1 cellular context compared by ENCODE assay signal in the genomic region with DNA sequence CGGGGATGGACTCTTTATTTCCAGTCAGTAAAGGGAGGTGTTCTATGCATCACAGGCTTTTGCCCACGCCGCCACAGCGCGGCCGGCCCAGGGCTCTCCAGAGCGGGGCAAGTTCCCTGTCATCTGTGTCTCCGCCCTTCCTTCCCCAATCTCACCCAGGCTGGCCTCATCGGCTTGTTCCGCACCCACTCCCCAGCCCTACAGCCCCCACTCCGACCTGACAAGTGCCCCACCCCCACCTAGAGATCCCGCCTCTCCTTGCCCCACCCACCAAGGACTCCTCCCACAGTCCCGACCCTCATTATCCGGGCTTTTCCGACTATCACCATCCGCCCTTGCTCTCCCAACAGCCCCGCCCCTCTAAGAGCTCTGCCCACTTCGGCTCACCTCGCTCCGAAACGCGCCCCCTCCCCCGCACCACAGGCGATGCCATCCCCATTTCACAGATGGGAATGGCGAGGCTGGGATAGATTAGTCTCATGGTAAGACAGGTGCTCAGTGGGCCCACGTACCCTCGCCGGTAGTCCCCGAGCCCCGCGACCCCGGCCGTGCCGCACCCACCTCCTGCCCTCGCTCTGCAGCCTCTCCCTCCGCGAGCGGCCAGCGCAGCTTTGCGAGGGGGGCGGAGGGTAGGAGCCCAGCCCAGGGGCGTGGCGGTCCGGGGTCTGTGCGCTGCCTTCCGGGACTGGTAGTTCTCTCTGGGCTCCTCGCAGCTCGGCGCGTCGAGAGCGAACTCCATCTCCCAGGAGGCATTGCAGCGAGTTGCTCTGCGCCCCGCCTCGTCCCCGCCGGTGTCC.
TF ChIP-seq lines count a peak whose summit lies in the region.

Gene KCTD21 (minus strand): TSS at position 615 of the 797 bp plus-strand sequence. CDS start 14,072 bp downstream, outside the sequence.

TF ChIP-seq in K562, 482 proteins besides CTCF, POLR2A, EP300 and RAD21 (continued from another document and continues in another):
- TF ChIP-seq, protein P1, sequence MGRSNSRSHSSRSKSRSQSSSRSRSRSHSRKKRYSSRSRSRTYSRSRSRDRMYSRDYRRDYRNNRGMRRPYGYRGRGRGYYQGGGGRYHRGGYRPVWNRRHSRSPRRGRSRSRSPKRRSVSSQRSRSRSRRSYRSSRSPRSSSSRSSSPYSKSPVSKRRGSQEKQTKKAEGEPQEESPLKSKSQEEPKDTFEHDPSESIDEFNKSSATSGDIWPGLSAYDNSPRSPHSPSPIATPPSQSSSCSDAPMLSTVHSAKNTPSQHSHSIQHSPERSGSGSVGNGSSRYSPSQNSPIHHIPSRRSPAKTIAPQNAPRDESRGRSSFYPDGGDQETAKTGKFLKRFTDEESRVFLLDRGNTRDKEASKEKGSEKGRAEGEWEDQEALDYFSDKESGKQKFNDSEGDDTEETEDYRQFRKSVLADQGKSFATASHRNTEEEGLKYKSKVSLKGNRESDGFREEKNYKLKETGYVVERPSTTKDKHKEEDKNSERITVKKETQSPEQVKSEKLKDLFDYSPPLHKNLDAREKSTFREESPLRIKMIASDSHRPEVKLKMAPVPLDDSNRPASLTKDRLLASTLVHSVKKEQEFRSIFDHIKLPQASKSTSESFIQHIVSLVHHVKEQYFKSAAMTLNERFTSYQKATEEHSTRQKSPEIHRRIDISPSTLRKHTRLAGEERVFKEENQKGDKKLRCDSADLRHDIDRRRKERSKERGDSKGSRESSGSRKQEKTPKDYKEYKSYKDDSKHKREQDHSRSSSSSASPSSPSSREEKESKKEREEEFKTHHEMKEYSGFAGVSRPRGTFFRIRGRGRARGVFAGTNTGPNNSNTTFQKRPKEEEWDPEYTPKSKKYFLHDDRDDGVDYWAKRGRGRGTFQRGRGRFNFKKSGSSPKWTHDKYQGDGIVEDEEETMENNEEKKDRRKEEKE (IDR thresholded peaks at IDR 0.05; ENCODE audit: borderline replicate concordance in 1 of 2, control insufficient read depth in 1 of 2, low read depth in 2 of 2, low read length in 1 of 2), result no peak
- TF ChIP-seq, protein P2, sequence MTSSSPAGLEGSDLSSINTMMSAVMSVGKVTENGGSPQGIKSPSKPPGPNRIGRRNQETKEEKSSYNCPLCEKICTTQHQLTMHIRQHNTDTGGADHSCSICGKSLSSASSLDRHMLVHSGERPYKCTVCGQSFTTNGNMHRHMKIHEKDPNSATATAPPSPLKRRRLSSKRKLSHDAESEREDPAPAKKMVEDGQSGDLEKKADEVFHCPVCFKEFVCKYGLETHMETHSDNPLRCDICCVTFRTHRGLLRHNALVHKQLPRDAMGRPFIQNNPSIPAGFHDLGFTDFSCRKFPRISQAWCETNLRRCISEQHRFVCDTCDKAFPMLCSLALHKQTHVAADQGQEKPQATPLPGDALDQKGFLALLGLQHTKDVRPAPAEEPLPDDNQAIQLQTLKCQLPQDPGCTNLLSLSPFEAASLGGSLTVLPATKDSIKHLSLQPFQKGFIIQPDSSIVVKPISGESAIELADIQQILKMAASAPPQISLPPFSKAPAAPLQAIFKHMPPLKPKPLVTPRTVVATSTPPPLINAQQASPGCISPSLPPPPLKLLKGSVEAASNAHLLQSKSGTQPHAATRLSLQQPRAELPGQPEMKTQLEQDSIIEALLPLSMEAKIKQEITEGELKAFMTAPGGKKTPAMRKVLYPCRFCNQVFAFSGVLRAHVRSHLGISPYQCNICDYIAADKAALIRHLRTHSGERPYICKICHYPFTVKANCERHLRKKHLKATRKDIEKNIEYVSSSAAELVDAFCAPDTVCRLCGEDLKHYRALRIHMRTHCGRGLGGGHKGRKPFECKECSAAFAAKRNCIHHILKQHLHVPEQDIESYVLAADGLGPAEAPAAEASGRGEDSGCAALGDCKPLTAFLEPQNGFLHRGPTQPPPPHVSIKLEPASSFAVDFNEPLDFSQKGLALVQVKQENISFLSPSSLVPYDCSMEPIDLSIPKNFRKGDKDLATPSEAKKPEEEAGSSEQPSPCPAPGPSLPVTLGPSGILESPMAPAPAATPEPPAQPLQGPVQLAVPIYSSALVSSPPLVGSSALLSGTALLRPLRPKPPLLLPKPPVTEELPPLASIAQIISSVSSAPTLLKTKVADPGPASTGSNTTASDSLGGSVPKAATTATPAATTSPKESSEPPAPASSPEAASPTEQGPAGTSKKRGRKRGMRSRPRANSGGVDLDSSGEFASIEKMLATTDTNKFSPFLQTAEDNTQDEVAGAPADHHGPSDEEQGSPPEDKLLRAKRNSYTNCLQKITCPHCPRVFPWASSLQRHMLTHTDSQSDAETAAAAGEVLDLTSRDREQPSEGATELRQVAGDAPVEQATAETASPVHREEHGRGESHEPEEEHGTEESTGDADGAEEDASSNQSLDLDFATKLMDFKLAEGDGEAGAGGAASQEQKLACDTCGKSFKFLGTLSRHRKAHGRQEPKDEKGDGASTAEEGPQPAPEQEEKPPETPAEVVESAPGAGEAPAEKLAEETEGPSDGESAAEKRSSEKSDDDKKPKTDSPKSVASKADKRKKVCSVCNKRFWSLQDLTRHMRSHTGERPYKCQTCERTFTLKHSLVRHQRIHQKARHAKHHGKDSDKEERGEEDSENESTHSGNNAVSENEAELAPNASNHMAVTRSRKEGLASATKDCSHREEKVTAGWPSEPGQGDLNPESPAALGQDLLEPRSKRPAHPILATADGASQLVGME (CRISPR knock-in tag; IDR thresholded peaks at IDR 0.05), result no peak
- TF ChIP-seq ZNF174 (CRISPR knock-in tag; IDR thresholded peaks at IDR 0.05), result no peak
- no peak for TF ChIP-seq MEIS2 (IDR thresholded peaks at IDR 0.05; ENCODE audit: partially characterized antibody)
- TF ChIP-seq HCFC1 (IDR thresholded peaks at IDR 0.05; ENCODE audit: low read depth, low read length), result peak; percentile 98
- no peak for TF ChIP-seq BRF1 (IDR thresholded peaks at IDR 0.05; ENCODE audit: borderline replicate concordance, extremely low read depth, insufficient read length)
- no peak for TF ChIP-seq MITF (IDR thresholded peaks at IDR 0.05)
- no peak for TF ChIP-seq RHOXF2B (CRISPR knock-in tag; conservative IDR thresholded peaks at IDR 0.05)
- no peak for TF ChIP-seq ZNF717 (CRISPR knock-in tag; IDR thresholded peaks at IDR 0.05)
- peak; percentile 57; the same call in 1 of the 2 replicates for TF ChIP-seq ARID1B (IDR thresholded peaks at IDR 0.05)
- no peak for TF ChIP-seq THRAP3 (IDR thresholded peaks at IDR 0.05; ENCODE audit: borderline replicate concordance)
- no peak for TF ChIP-seq STAT5A (IDR thresholded peaks at IDR 0.05; ENCODE audit: borderline replicate concordance, low read length)
- no peak for TF ChIP-seq ZNF217 (CRISPR knock-in tag; IDR thresholded peaks at IDR 0.05)
- no peak for TF ChIP-seq ZNF398 (CRISPR knock-in tag; IDR thresholded peaks at IDR 0.05)
- TF ChIP-seq, protein P3, sequence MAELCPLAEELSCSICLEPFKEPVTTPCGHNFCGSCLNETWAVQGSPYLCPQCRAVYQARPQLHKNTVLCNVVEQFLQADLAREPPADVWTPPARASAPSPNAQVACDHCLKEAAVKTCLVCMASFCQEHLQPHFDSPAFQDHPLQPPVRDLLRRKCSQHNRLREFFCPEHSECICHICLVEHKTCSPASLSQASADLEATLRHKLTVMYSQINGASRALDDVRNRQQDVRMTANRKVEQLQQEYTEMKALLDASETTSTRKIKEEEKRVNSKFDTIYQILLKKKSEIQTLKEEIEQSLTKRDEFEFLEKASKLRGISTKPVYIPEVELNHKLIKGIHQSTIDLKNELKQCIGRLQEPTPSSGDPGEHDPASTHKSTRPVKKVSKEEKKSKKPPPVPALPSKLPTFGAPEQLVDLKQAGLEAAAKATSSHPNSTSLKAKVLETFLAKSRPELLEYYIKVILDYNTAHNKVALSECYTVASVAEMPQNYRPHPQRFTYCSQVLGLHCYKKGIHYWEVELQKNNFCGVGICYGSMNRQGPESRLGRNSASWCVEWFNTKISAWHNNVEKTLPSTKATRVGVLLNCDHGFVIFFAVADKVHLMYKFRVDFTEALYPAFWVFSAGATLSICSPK (IDR thresholded peaks at IDR 0.05; ENCODE audit: borderline replicate concordance), result no peak
- TF ChIP-seq HNRNPH1 (optimal IDR thresholded peaks at IDR 0.05; ENCODE audit: low read depth, low read length), result no peak
- TF ChIP-seq RBM34 (IDR thresholded peaks at IDR 0.05; ENCODE audit: borderline replicate concordance, insufficient read depth, low read length), result no peak; the same call in 1 of the 2 replicates
- no peak for TF ChIP-seq ZNF668 (CRISPR knock-in tag; IDR thresholded peaks at IDR 0.05)
- TF ChIP-seq, protein P4, sequence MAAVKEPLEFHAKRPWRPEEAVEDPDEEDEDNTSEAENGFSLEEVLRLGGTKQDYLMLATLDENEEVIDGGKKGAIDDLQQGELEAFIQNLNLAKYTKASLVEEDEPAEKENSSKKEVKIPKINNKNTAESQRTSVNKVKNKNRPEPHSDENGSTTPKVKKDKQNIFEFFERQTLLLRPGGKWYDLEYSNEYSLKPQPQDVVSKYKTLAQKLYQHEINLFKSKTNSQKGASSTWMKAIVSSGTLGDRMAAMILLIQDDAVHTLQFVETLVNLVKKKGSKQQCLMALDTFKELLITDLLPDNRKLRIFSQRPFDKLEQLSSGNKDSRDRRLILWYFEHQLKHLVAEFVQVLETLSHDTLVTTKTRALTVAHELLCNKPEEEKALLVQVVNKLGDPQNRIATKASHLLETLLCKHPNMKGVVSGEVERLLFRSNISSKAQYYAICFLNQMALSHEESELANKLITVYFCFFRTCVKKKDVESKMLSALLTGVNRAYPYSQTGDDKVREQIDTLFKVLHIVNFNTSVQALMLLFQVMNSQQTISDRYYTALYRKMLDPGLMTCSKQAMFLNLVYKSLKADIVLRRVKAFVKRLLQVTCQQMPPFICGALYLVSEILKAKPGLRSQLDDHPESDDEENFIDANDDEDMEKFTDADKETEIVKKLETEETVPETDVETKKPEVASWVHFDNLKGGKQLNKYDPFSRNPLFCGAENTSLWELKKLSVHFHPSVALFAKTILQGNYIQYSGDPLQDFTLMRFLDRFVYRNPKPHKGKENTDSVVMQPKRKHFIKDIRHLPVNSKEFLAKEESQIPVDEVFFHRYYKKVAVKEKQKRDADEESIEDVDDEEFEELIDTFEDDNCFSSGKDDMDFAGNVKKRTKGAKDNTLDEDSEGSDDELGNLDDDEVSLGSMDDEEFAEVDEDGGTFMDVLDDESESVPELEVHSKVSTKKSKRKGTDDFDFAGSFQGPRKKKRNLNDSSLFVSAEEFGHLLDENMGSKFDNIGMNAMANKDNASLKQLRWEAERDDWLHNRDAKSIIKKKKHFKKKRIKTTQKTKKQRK (IDR thresholded peaks at IDR 0.05; ENCODE audit: borderline replicate concordance, low read depth, low read length), result no peak
- no peak for TF ChIP-seq ZNF274 (IDR thresholded peaks at IDR 0.05; ENCODE audit: borderline replicate concordance, low read depth, low read length)
- TF ChIP-seq HES1 (IDR thresholded peaks at IDR 0.05; ENCODE audit: low read depth), result no peak
- no peak for TF ChIP-seq POLR2AphosphoS5 (IDR thresholded peaks at IDR 0.05; ENCODE audit: control insufficient read depth, insufficient read depth, low read depth, low read length)
- no peak for TF ChIP-seq GTF2E2 (tag; IDR thresholded peaks at IDR 0.05)
- TF ChIP-seq ZNF766 (CRISPR knock-in tag; conservative IDR thresholded peaks at IDR 0.05), result peak; percentile 93
- TF ChIP-seq KDM4B (IDR thresholded peaks at IDR 0.05; ENCODE audit: borderline replicate concordance in 2 of 2, low read depth in 1 of 2), result peak in 1 of 2 experiments; percentile 89; a peak in 1 of 4 replicates
- TF ChIP-seq ZNF133 (CRISPR knock-in tag; IDR thresholded peaks at IDR 0.05), result no peak
- TF ChIP-seq MCM3 (IDR thresholded peaks at IDR 0.05), result no peak
- TF ChIP-seq ZNF445 (CRISPR knock-in tag; IDR thresholded peaks at IDR 0.05; ENCODE audit: low read depth), result no peak
- no peak for TF ChIP-seq NR0B1 (IDR thresholded peaks at IDR 0.05; ENCODE audit: partially characterized antibody)
- no peak for TF ChIP-seq EHMT2 (IDR thresholded peaks at IDR 0.05)
- TF ChIP-seq TEAD2 (tag; IDR thresholded peaks at IDR 0.05), result no peak
- no peak for TF ChIP-seq RUNX1 (IDR thresholded peaks at IDR 0.05; ENCODE audit: low read depth)
- no peak for TF ChIP-seq ZNF57 (CRISPR knock-in tag; IDR thresholded peaks at IDR 0.05)
- TF ChIP-seq XRCC3 (IDR thresholded peaks at IDR 0.05), result no peak
